Comparison of ENCODE assay signal across 8 cellular contexts in the genomic region with DNA sequence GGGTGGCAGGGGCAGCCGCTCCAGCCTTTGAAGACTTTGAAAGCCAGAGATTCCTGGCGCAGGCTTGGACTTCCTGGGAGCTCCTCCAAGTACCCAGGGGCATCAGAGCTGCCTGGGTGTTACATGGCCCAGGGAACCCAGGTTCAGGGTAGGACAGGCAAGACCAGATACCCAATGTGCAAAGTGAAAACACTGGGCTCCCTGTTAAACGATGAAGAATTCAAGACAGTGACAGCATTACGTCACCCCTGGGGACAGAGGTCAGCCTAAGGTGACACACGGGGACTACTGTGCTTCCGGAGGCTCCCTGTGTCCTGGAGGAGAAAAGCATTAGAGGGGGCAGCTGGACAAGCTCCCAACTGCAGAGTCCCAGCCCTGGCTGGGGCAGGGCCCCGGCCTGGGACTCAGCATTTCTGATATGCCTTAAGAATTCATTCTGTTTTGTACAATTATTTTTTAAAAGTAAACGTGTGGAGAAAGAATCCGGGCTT. TPM values are rescaled to one million over a fixed set of nuclear protein-coding genes. Genes with fewer than 3 reads are reported as not detected.
DNase-seq lines count a peak whose midpoint lies in the region; ATAC-seq, FAIRE-seq and TF ChIP-seq lines count a peak whose summit lies in the region.
"Had no signal": no experiment of that assay in that cellular context is flagged by ENCODE, and none has a peak within 500 bp of the region (broad histone marks: within the 10 kb centered on the region; RNA-seq: fewer than 3 reads in every experiment).

No MANE protein-coding gene starts in this region.

- H3K9ac ChIP-seq in kidney (ENCODE audit: low read length in 2 of 2), result peak overlapping the region in 1 of 2 donors; percentile 12

- H3K4me1 ChIP-seq in kidney (ENCODE audit: control insufficient read depth in 1 of 2, insufficient read depth in 1 of 2, low read depth in 1 of 2, low read length in 2 of 2), result peaks cover 0 to 13% of the 10 kb centered on the region in 2 donors

- H3K4me3 Mint-ChIP-seq in activated T-helper 1 cell treated with anti-CD3 and anti-CD28 coated beads, Interleukin-12 subunit alpha, Interleukin-12 subunit beta, Interleukin-2, Interleukin-4 antibody, amounts not matched to agents 30 ng/mL and 10 ng/mL and 1 ng/mL, durations not matched to agents 14 hours and 24 hours and 36 hours, result peak overlapping the region; percentile 71
- H3K4me3 Mint-ChIP-seq in stimulated activated memory B cell treated with anti-CD40 and anti-IgM and Interleukin-4, amounts not matched to agents 10 μg/mL and 1 μg/mL and 100 μg/mL, for 72 hours, result no peak overlapping the region

- H3K27ac Mint-ChIP-seq in activated T-helper 1 cell treated with anti-CD3 and anti-CD28 coated beads, Interleukin-12 subunit alpha, Interleukin-12 subunit beta, Interleukin-2, Interleukin-4 antibody, amounts not matched to agents 30 ng/mL and 10 ng/mL and 1 ng/mL, durations not matched to agents 14 hours and 24 hours and 36 hours, result peak overlapping the region; percentile 97
- peak overlapping the region; percentile 44 for H3K27ac Mint-ChIP-seq in stimulated activated memory B cell treated with anti-CD40 and anti-IgM and Interleukin-4, amounts not matched to agents 10 μg/mL and 1 μg/mL and 100 μg/mL, for 72 hours

- H3K4me3 ChIP-seq in kidney (ENCODE audit: low read length in 2 of 2), result no peak overlapping the region

- H3K36me3 ChIP-seq in kidney (ENCODE audit: control insufficient read depth in 1 of 2, insufficient read depth in 2 of 2, low read length in 2 of 2), result peaks cover 0 to 9% of the 10 kb centered on the region in 2 donors

- intact Hi-C loops in activated T-helper 1 cell treated with anti-CD3 and anti-CD28 coated beads, Interleukin-12 subunit alpha, Interleukin-12 subunit beta, Interleukin-2, Interleukin-4 antibody, amounts not matched to agents 30 ng/mL and 10 ng/mL and 1 ng/mL, durations not matched to agents 14 hours and 24 hours and 36 hours (cut with micrococcal nuclease), result loop anchor here (1.0 kb wide), 1 partner anchor 9 kb away; no protein-coding TSS in a partner anchor
- intact Hi-C loops in kidney (cut with DNase I), result no loop called here

- DNase-seq in HuH-7 (ENCODE audit: low spot score) (peak; percentile 84), kidney (no peak), SW480 (ENCODE audit: low spot score) (no peak)
- DNase-seq in activated T-helper 1 cell treated with anti-CD3 and anti-CD28 coated beads, Interleukin-12 subunit alpha, Interleukin-12 subunit beta, Interleukin-2, Interleukin-4 antibody, amounts not matched to agents 30 ng/mL and 10 ng/mL and 1 ng/mL, durations not matched to agents 14 hours and 24 hours and 36 hours (ENCODE audit: low spot score), result no peak

- no peaks in the 10 kb centered on the region for H3K9me3 Mint-ChIP-seq in activated T-helper 1 cell treated with anti-CD3 and anti-CD28 coated beads, Interleukin-12 subunit alpha, Interleukin-12 subunit beta, Interleukin-2, Interleukin-4 antibody, amounts not matched to agents 30 ng/mL and 10 ng/mL and 1 ng/mL, durations not matched to agents 14 hours and 24 hours and 36 hours
- no peaks in the 10 kb centered on the region for H3K9me3 Mint-ChIP-seq in stimulated activated memory B cell treated with anti-CD40 and anti-IgM and Interleukin-4, amounts not matched to agents 10 μg/mL and 1 μg/mL and 100 μg/mL, for 72 hours

- H3K4me1 Mint-ChIP-seq in activated T-helper 1 cell treated with anti-CD3 and anti-CD28 coated beads, Interleukin-12 subunit alpha, Interleukin-12 subunit beta, Interleukin-2, Interleukin-4 antibody, amounts not matched to agents 30 ng/mL and 10 ng/mL and 1 ng/mL, durations not matched to agents 14 hours and 24 hours and 36 hours (ENCODE audit: low read depth), result peaks cover 74% of the 10 kb centered on the region
- peaks cover 62% of the 10 kb centered on the region for H3K4me1 Mint-ChIP-seq in stimulated activated memory B cell treated with anti-CD40 and anti-IgM and Interleukin-4, amounts not matched to agents 10 μg/mL and 1 μg/mL and 100 μg/mL, for 72 hours

- no peak for TF ChIP-seq CTCF in kidney (IDR thresholded peaks at IDR 0.05; ENCODE audit: borderline replicate concordance, extremely low read depth, insufficient read depth)

- no peaks in the 10 kb centered on the region for H3K9me3 ChIP-seq in kidney (ENCODE audit: control insufficient read depth in 1 of 2, low read length in 2 of 2)

- peaks cover 50% of the 10 kb centered on the region for H3K36me3 Mint-ChIP-seq in activated T-helper 1 cell treated with anti-CD3 and anti-CD28 coated beads, Interleukin-12 subunit alpha, Interleukin-12 subunit beta, Interleukin-2, Interleukin-4 antibody, amounts not matched to agents 30 ng/mL and 10 ng/mL and 1 ng/mL, durations not matched to agents 14 hours and 24 hours and 36 hours (ENCODE audit: low read depth)
- H3K36me3 Mint-ChIP-seq in stimulated activated memory B cell treated with anti-CD40 and anti-IgM and Interleukin-4, amounts not matched to agents 10 μg/mL and 1 μg/mL and 100 μg/mL, for 72 hours, result peaks cover 60% of the 10 kb centered on the region

- H3K27ac ChIP-seq in kidney (ENCODE audit: low read depth in 2 of 2, low read length in 2 of 2), result peak overlapping the region; percentile 17 to 29

- FAIRE-seq in kidney (lab: Jason Lieb, UNC), result no peak
- FAIRE-seq: GM19239 had no signal

- H3K27me3 Mint-ChIP-seq in activated T-helper 1 cell treated with anti-CD3 and anti-CD28 coated beads, Interleukin-12 subunit alpha, Interleukin-12 subunit beta, Interleukin-2, Interleukin-4 antibody, amounts not matched to agents 30 ng/mL and 10 ng/mL and 1 ng/mL, durations not matched to agents 14 hours and 24 hours and 36 hours (ENCODE audit: insufficient read depth), result no peaks in the 10 kb centered on the region
- H3K27me3 Mint-ChIP-seq in stimulated activated memory B cell treated with anti-CD40 and anti-IgM and Interleukin-4, amounts not matched to agents 10 μg/mL and 1 μg/mL and 100 μg/mL, for 72 hours, result no peaks in the 10 kb centered on the region

- ATAC-seq in stimulated activated memory B cell treated with anti-CD40 and anti-IgM and Interleukin-4, amounts not matched to agents 10 μg/mL and 1 μg/mL and 100 μg/mL, for 72 hours, result no peak
- ATAC-seq in HG02840 (IDR thresholded peaks at IDR 0.05; ENCODE audit: low FRiP score, unreplicated experiment) (no peak), GM18867 (IDR thresholded peaks at IDR 0.05; ENCODE audit: unreplicated experiment) (no peak)

RNA-seq across cellular contexts. Expression of a gene that starts 5.7 kb away (rescaled TPM):
- total RNA-seq in activated T-helper 1 cell treated with anti-CD3 and anti-CD28 coated beads, Interleukin-12 subunit alpha, Interleukin-12 subunit beta, Interleukin-2, Interleukin-4 antibody, amounts not matched to agents 30 ng/mL and 10 ng/mL and 1 ng/mL, durations not matched to agents 14 hours and 24 hours and 36 hours, result 45.0 and 46.1 TPM in 2 replicates
- total RNA-seq in kidney, result 68.4 TPM
- polyA plus RNA-seq in kidney (ENCODE audit: insufficient read depth, low read depth, low replicate concordance), result 20.8 TPM

RNA-seq across cellular contexts. Expression of a gene that starts 46.8 kb away (rescaled TPM):
- total RNA-seq in activated T-helper 1 cell treated with anti-CD3 and anti-CD28 coated beads, Interleukin-12 subunit alpha, Interleukin-12 subunit beta, Interleukin-2, Interleukin-4 antibody, amounts not matched to agents 30 ng/mL and 10 ng/mL and 1 ng/mL, durations not matched to agents 14 hours and 24 hours and 36 hours, result not detected in 2 replicates
- 0.19 TPM for total RNA-seq in kidney
- 0.37 TPM for polyA plus RNA-seq in kidney (ENCODE audit: insufficient read depth, low read depth, low replicate concordance)
